17 cellular contexts compared by ENCODE assay signal in genomic region chr19:10132848-10133350, GRCh38. TPM values are rescaled to one million over a fixed set of nuclear protein-coding genes. Genes with fewer than 3 reads are reported as not detected.
DNase-seq lines count a peak whose midpoint lies in the region; ATAC-seq and TF ChIP-seq lines count a peak whose summit lies in the region.
"Had no signal": no experiment of that assay in that cellular context is flagged by ENCODE, and none has a peak within 500 bp of the region (broad histone marks: within the 10 kb centered on the region; RNA-seq: fewer than 3 reads in every experiment).

No MANE protein-coding gene starts in this region.

- peaks cover 34% of the 10 kb centered on the region for H3K36me3 ChIP-seq in H7 (replicated peaks; ENCODE audit: control insufficient read depth, insufficient read depth, low read length)
- H3K36me3 ChIP-seq in neuronal stem cell (replicated peaks in 1 of 2; ENCODE audit: control insufficient read depth in 2 of 2, insufficient read depth in 2 of 2, low read length in 2 of 2) = peaks cover 50 to 95% of the 10 kb centered on the region in 2 donors

- no peak overlapping the region for H2AK5ac ChIP-seq in neuronal stem cell (ENCODE audit: low read depth, low read length)

- no peaks in the 10 kb centered on the region for H3K9me3 Mint-ChIP-seq in activated CD4-positive, alpha-beta memory T cell treated with anti-CD3 and anti-CD28 coated beads, Interleukin-2, amount 10 ng/mL, durations not matched to agents 7 days and 5 days
- H3K9me3 Mint-ChIP-seq in activated CD4-positive, alpha-beta memory T cell treated with anti-CD3 and anti-CD28 coated beads for 36 hours = no peaks in the 10 kb centered on the region
- no peaks in the 10 kb centered on the region for H3K9me3 Mint-ChIP-seq in activated CD8-positive, alpha-beta T cell treated with anti-CD3 and anti-CD28 coated beads, Interleukin-2, amount 10 ng/mL, durations not matched to agents 7 days and 5 days (ENCODE audit: insufficient read depth)

- no peaks in the 10 kb centered on the region for H3K9me3 ChIP-seq in neuronal stem cell (replicated peaks in 1 of 2; ENCODE audit: control insufficient read depth in 2 of 2, insufficient read depth in 1 of 2, low read depth in 1 of 2, low read length in 2 of 2)

- no peak overlapping the region for H3K14ac ChIP-seq in neuronal stem cell (ENCODE audit: low read length)

- intact Hi-C loops in activated CD4-positive, alpha-beta memory T cell treated with anti-CD3 and anti-CD28 coated beads for 36 hours (cut with micrococcal nuclease) = no loop called here

- H3K27me3 Mint-ChIP-seq in activated CD4-positive, alpha-beta memory T cell treated with anti-CD3 and anti-CD28 coated beads, Interleukin-2, amount 10 ng/mL, durations not matched to agents 7 days and 5 days = no peaks in the 10 kb centered on the region
- H3K27me3 Mint-ChIP-seq in activated CD4-positive, alpha-beta memory T cell treated with anti-CD3 and anti-CD28 coated beads for 36 hours = no peaks in the 10 kb centered on the region
- H3K27me3 Mint-ChIP-seq in activated CD8-positive, alpha-beta T cell treated with anti-CD3 and anti-CD28 coated beads, Interleukin-2, amount 10 ng/mL, durations not matched to agents 7 days and 5 days (ENCODE audit: low read depth) = no peaks in the 10 kb centered on the region
- H3K27me3 Mint-ChIP-seq: B cell had no signal

- H3K4me2 ChIP-seq in neuronal stem cell (ENCODE audit: insufficient read depth, low read length, poor library complexity, severe bottlenecking) = no peak overlapping the region

- no peak overlapping the region for H3K9ac ChIP-seq in neuronal stem cell (ENCODE audit: low read depth, low read length, poor library complexity)

- DNase-seq in activated CD4-positive, alpha-beta memory T cell treated with anti-CD3 and anti-CD28 coated beads, Interleukin-2, amount 10 ng/mL, durations not matched to agents 7 days and 5 days = no peak
- DNase-seq in activated CD4-positive, alpha-beta memory T cell treated with anti-CD3 and anti-CD28 coated beads for 36 hours = no peak
- peak; percentile 19 for DNase-seq in H7
- DNase-seq in activated CD8-positive, alpha-beta T cell treated with anti-CD3 and anti-CD28 coated beads, Interleukin-2, amount 10 ng/mL, durations not matched to agents 7 days and 5 days = no peak
- DNase-seq in neuronal stem cell (ENCODE audit: low spot score) = no peak
- DNase-seq in GM10266 (ENCODE audit: extremely low spot score) = no peak
- no peak for DNase-seq in NCI-H1105 treated with DMSO at 0.1 percent for 48 hours (lab: John Stamatoyannopoulos, UW)
- DNase-seq in mucosa of gallbladder (ENCODE audit: low spot score) = no peak
- DNase-seq: 8988T, MM.1S, NCI-H1092 treated with DMSO at 0.1 percent for 48 hours, NCI-H1694, NCI-H510A, NCI-H748 treated with DMSO at 0.1 percent for 48 hours, Right ventricle myocardium superior had no signal

- H2BK12ac ChIP-seq in neuronal stem cell (ENCODE audit: low read length) = no peak overlapping the region

- no peak overlapping the region for H2AFZ ChIP-seq in neuronal stem cell (ENCODE audit: low read length)

- no peak overlapping the region for H3K18ac ChIP-seq in neuronal stem cell (ENCODE audit: low read length)

- H2BK5ac ChIP-seq in neuronal stem cell (ENCODE audit: low read length) = no peak overlapping the region

- H2BK120ac ChIP-seq in neuronal stem cell (ENCODE audit: low read depth, low read length) = no peak overlapping the region

- CTCF ChIA-PET in activated CD4-positive, alpha-beta memory T cell treated with anti-CD3 and anti-CD28 coated beads, Interleukin-2, amount 10 ng/mL, durations not matched to agents 7 days and 5 days (lab: Charles Lee) = interaction anchor here (0.6 to 1.1 kb wide), 3 partner anchors 9 to 117 kb away, joined by 3 read pairs; no protein-coding TSS in a partner anchor
- CTCF ChIA-PET in activated CD4-positive, alpha-beta memory T cell treated with anti-CD3 and anti-CD28 coated beads for 36 hours (lab: Charles Lee) = interaction anchor here (0.8 to 1.2 kb wide), 3 partner anchors 10 to 202 kb away, joined by 3 to 4 read pairs (median 3); no protein-coding TSS in a partner anchor
- CTCF ChIA-PET in activated CD8-positive, alpha-beta T cell treated with anti-CD3 and anti-CD28 coated beads, Interleukin-2, amount 10 ng/mL, durations not matched to agents 7 days and 5 days (lab: Charles Lee) = interaction anchor here (1.2 kb wide), 1 partner anchor 11 kb away, joined by 3 read pairs; no protein-coding TSS in a partner anchor

- peak overlapping the region; percentile 65 for H3K23ac ChIP-seq in neuronal stem cell (ENCODE audit: low read depth, low read length, poor library complexity)

- no CpG with 5 or more reads among the region's 9 CpGs for WGBS in neuronal stem cell (ENCODE audit: extremely low coverage in 2 of 2, insufficient read length in 2 of 2, insufficient replicate concordance in 1 of 2), 2 donors

- H3K36me3 Mint-ChIP-seq in activated CD4-positive, alpha-beta memory T cell treated with anti-CD3 and anti-CD28 coated beads, Interleukin-2, amount 10 ng/mL, durations not matched to agents 7 days and 5 days (ENCODE audit: low read depth) = peaks cover 51% of the 10 kb centered on the region
- H3K36me3 Mint-ChIP-seq in activated CD4-positive, alpha-beta memory T cell treated with anti-CD3 and anti-CD28 coated beads for 36 hours = peaks cover 24% of the 10 kb centered on the region
- H3K36me3 Mint-ChIP-seq in activated CD8-positive, alpha-beta T cell treated with anti-CD3 and anti-CD28 coated beads, Interleukin-2, amount 10 ng/mL, durations not matched to agents 7 days and 5 days (ENCODE audit: low read depth) = peaks cover 58% of the 10 kb centered on the region

- H3K4me3 Mint-ChIP-seq in activated CD4-positive, alpha-beta memory T cell treated with anti-CD3 and anti-CD28 coated beads, Interleukin-2, amount 10 ng/mL, durations not matched to agents 7 days and 5 days = no peak overlapping the region
- no peak overlapping the region for H3K4me3 Mint-ChIP-seq in activated CD4-positive, alpha-beta memory T cell treated with anti-CD3 and anti-CD28 coated beads for 36 hours
- no peak overlapping the region for H3K4me3 Mint-ChIP-seq in activated CD8-positive, alpha-beta T cell treated with anti-CD3 and anti-CD28 coated beads, Interleukin-2, amount 10 ng/mL, durations not matched to agents 7 days and 5 days
- H3K4me3 Mint-ChIP-seq: B cell had no signal

- no peak overlapping the region for H4K8ac ChIP-seq in neuronal stem cell (ENCODE audit: low read depth, low read length)

- H3K27me3 ChIP-seq in H7 (ENCODE audit: control insufficient read depth, insufficient read depth, low read length) (no peaks in the 10 kb centered on the region), neuronal stem cell (ENCODE audit: control insufficient read depth in 3 of 3, insufficient read depth in 3 of 3, low read depth in 1 of 3, low read length in 3 of 3) (no peaks in the 10 kb centered on the region)

- H3K4me1 Mint-ChIP-seq in activated CD4-positive, alpha-beta memory T cell treated with anti-CD3 and anti-CD28 coated beads, Interleukin-2, amount 10 ng/mL, durations not matched to agents 7 days and 5 days = no peaks in the 10 kb centered on the region
- no peaks in the 10 kb centered on the region for H3K4me1 Mint-ChIP-seq in activated CD4-positive, alpha-beta memory T cell treated with anti-CD3 and anti-CD28 coated beads for 36 hours (ENCODE audit: low read depth)
- no peaks in the 10 kb centered on the region for H3K4me1 Mint-ChIP-seq in activated CD8-positive, alpha-beta T cell treated with anti-CD3 and anti-CD28 coated beads, Interleukin-2, amount 10 ng/mL, durations not matched to agents 7 days and 5 days (ENCODE audit: low read depth)
- H3K4me1 Mint-ChIP-seq: B cell had no signal

- ATAC-seq in activated CD8-positive, alpha-beta T cell treated with anti-CD3 and anti-CD28 coated beads, Interleukin-2, amount 10 ng/mL, durations not matched to agents 7 days and 5 days = no peak

- no peak overlapping the region for H3K27ac ChIP-seq in neuronal stem cell (replicated peaks; ENCODE audit: low read length)

- no peak overlapping the region for H4K91ac ChIP-seq in neuronal stem cell (ENCODE audit: low read depth, low read length, poor library complexity)

- peak overlapping the region; percentile 62 for H3K27ac Mint-ChIP-seq in activated CD4-positive, alpha-beta memory T cell treated with anti-CD3 and anti-CD28 coated beads, Interleukin-2, amount 10 ng/mL, durations not matched to agents 7 days and 5 days
- H3K27ac Mint-ChIP-seq in activated CD4-positive, alpha-beta memory T cell treated with anti-CD3 and anti-CD28 coated beads for 36 hours = no peak overlapping the region
- H3K27ac Mint-ChIP-seq in activated CD8-positive, alpha-beta T cell treated with anti-CD3 and anti-CD28 coated beads, Interleukin-2, amount 10 ng/mL, durations not matched to agents 7 days and 5 days = peak overlapping the region; percentile 32
- H3K27ac Mint-ChIP-seq: B cell had no signal

- H3K4me3 ChIP-seq in H7 (ENCODE audit: insufficient read depth, low read depth, low read length) (no peak overlapping the region), neuronal stem cell (ENCODE audit: low read length in 2 of 2) (no peak overlapping the region)
- H3K4me3 ChIP-seq: SK-N-MC had no signal

- no peaks in the 10 kb centered on the region for H3K4me1 ChIP-seq in neuronal stem cell (ENCODE audit: control insufficient read depth in 2 of 2, insufficient read depth in 1 of 2, low read depth in 1 of 2, low read length in 2 of 2)

- no peak for TF ChIP-seq CTCF in GM10266 (IDR thresholded peaks at IDR 0.05; ENCODE audit: control insufficient read depth, insufficient read depth, low read depth, missing control alignments)

- POLR2A ChIA-PET in activated CD4-positive, alpha-beta memory T cell treated with anti-CD3 and anti-CD28 coated beads, Interleukin-2, amount 10 ng/mL, durations not matched to agents 7 days and 5 days (lab: Charles Lee) = interaction anchor here (1.1 to 1.9 kb wide), 3 partner anchors 9 to 14 kb away, joined by 3 to 8 read pairs (median 3); partner anchors contain the start of gene EIF3G
- POLR2A ChIA-PET in activated CD4-positive, alpha-beta memory T cell treated with anti-CD3 and anti-CD28 coated beads for 36 hours (lab: Charles Lee) = no interaction called here
- POLR2A ChIA-PET in activated CD8-positive, alpha-beta T cell treated with anti-CD3 and anti-CD28 coated beads, Interleukin-2, amount 10 ng/mL, durations not matched to agents 7 days and 5 days (lab: Charles Lee) = interaction anchor here (0.6 to 2.1 kb wide), 2 partner anchors 10 to 42 kb away, joined by 3 to 9 read pairs; no protein-coding TSS in a partner anchor

- no peak overlapping the region for H2BK15ac ChIP-seq in neuronal stem cell (ENCODE audit: low read length)

- no peak overlapping the region for H3K4ac ChIP-seq in neuronal stem cell (ENCODE audit: low read length)

- peaks cover 8% of the 10 kb centered on the region for H3K79me1 ChIP-seq in neuronal stem cell (ENCODE audit: low read depth, low read length)

RNA-seq across cellular contexts. Expression of gene EIF3G, which starts 13.2 kb away (rescaled TPM):
- total RNA-seq in activated CD4-positive, alpha-beta memory T cell treated with anti-CD3 and anti-CD28 coated beads, Interleukin-2, amount 10 ng/mL, durations not matched to agents 7 days and 5 days = 100 to 1,000 TPM; 202 to 203 TPM
- 100 to 1,000 TPM; 218 to 245 TPM for total RNA-seq in activated CD4-positive, alpha-beta memory T cell treated with anti-CD3 and anti-CD28 coated beads for 36 hours
- total RNA-seq in H7 (2014; rRNA removed; shearing (Covaris generic)) = 354 and 376 TPM in 2 replicates
- total RNA-seq in activated CD8-positive, alpha-beta T cell treated with anti-CD3 and anti-CD28 coated beads, Interleukin-2, amount 10 ng/mL, durations not matched to agents 7 days and 5 days = 100 to 1,000 TPM; 229 to 241 TPM
- polyA plus RNA-seq in neuronal stem cell (2013, experiment 1 of 2) = 165 TPM
- 159 TPM for polyA plus RNA-seq in neuronal stem cell (2013, experiment 2 of 2)
- 227 TPM for total RNA-seq in mucosa of gallbladder

RNA-seq across cellular contexts. Expression of gene P2RY11, which starts 21.4 kb away (rescaled TPM):
- 10 to 100 TPM; 33.2 to 33.5 TPM for total RNA-seq in activated CD4-positive, alpha-beta memory T cell treated with anti-CD3 and anti-CD28 coated beads, Interleukin-2, amount 10 ng/mL, durations not matched to agents 7 days and 5 days
- 10 to 100 TPM; 28.4 to 29.6 TPM for total RNA-seq in activated CD4-positive, alpha-beta memory T cell treated with anti-CD3 and anti-CD28 coated beads for 36 hours
- total RNA-seq in H7 (2014; rRNA removed; shearing (Covaris generic)) = 0.87 and 6.2 TPM in 2 replicates
- total RNA-seq in activated CD8-positive, alpha-beta T cell treated with anti-CD3 and anti-CD28 coated beads, Interleukin-2, amount 10 ng/mL, durations not matched to agents 7 days and 5 days = 10 to 100 TPM; 50.4 to 53.6 TPM
- 4.2 TPM for polyA plus RNA-seq in neuronal stem cell (2013, experiment 1 of 2)
- polyA plus RNA-seq in neuronal stem cell (2013, experiment 2 of 2) = 3.9 TPM
- 17.8 TPM for total RNA-seq in mucosa of gallbladder

RNA-seq across cellular contexts. Expression of gene PPAN, which starts 26.7 kb away (rescaled TPM):
- total RNA-seq in activated CD4-positive, alpha-beta memory T cell treated with anti-CD3 and anti-CD28 coated beads, Interleukin-2, amount 10 ng/mL, durations not matched to agents 7 days and 5 days = 10 to 100 TPM; 74.3 to 75.6 TPM
- 100 to 1,000 TPM in 1 of 2 experiments, 10 to 100 TPM in 1; 99.2 to 107 TPM for total RNA-seq in activated CD4-positive, alpha-beta memory T cell treated with anti-CD3 and anti-CD28 coated beads for 36 hours
- total RNA-seq in H7 (2014; rRNA removed; shearing (Covaris generic)) = 52.9 and 54.4 TPM in 2 replicates
- total RNA-seq in activated CD8-positive, alpha-beta T cell treated with anti-CD3 and anti-CD28 coated beads, Interleukin-2, amount 10 ng/mL, durations not matched to agents 7 days and 5 days = 100 to 1,000 TPM; 107 to 121 TPM
- 16.9 TPM for polyA plus RNA-seq in neuronal stem cell (2013, experiment 1 of 2)
- polyA plus RNA-seq in neuronal stem cell (2013, experiment 2 of 2) = 18.4 TPM
- total RNA-seq in mucosa of gallbladder = 35.0 TPM

RNA-seq across cellular contexts. Expression of gene ANGPTL6, which starts 30.4 kb away (rescaled TPM):
- total RNA-seq in activated CD4-positive, alpha-beta memory T cell treated with anti-CD3 and anti-CD28 coated beads, Interleukin-2, amount 10 ng/mL, durations not matched to agents 7 days and 5 days = 1 to 10 TPM; 2.4 TPM
- 10 to 100 TPM; 11.8 to 12.4 TPM for total RNA-seq in activated CD4-positive, alpha-beta memory T cell treated with anti-CD3 and anti-CD28 coated beads for 36 hours
- total RNA-seq in H7 (2014; rRNA removed; shearing (Covaris generic)) = 0.15 TPM in 1 of 2 replicates, not detected in the other
- total RNA-seq in activated CD8-positive, alpha-beta T cell treated with anti-CD3 and anti-CD28 coated beads, Interleukin-2, amount 10 ng/mL, durations not matched to agents 7 days and 5 days = 1 to 10 TPM; 3.7 to 3.9 TPM
- not detected for polyA plus RNA-seq in neuronal stem cell (2013, experiment 1 of 2)
- polyA plus RNA-seq in neuronal stem cell (2013, experiment 2 of 2) = not detected
- 1.2 TPM for total RNA-seq in mucosa of gallbladder
- total RNA-seq: Right ventricle myocardium superior had no signal

RNA-seq across cellular contexts. Expression of gene SHFL, which starts 46.8 kb away (rescaled TPM):
- total RNA-seq in activated CD4-positive, alpha-beta memory T cell treated with anti-CD3 and anti-CD28 coated beads, Interleukin-2, amount 10 ng/mL, durations not matched to agents 7 days and 5 days = 100 to 1,000 TPM; 103 to 108 TPM
- 10 to 100 TPM; 53.5 to 62.9 TPM for total RNA-seq in activated CD4-positive, alpha-beta memory T cell treated with anti-CD3 and anti-CD28 coated beads for 36 hours
- 14.4 and 20.4 TPM in 2 replicates for total RNA-seq in H7 (2014; rRNA removed; shearing (Covaris generic))
- 10 to 100 TPM; 81.2 to 89.5 TPM for total RNA-seq in activated CD8-positive, alpha-beta T cell treated with anti-CD3 and anti-CD28 coated beads, Interleukin-2, amount 10 ng/mL, durations not matched to agents 7 days and 5 days
- polyA plus RNA-seq in neuronal stem cell (2013, experiment 1 of 2) = 0.77 TPM
- polyA plus RNA-seq in neuronal stem cell (2013, experiment 2 of 2) = 0.71 TPM
- total RNA-seq in mucosa of gallbladder = 71.4 TPM
